Comparison of ENCODE assay signal across 11 cellular contexts in the genomic region with DNA sequence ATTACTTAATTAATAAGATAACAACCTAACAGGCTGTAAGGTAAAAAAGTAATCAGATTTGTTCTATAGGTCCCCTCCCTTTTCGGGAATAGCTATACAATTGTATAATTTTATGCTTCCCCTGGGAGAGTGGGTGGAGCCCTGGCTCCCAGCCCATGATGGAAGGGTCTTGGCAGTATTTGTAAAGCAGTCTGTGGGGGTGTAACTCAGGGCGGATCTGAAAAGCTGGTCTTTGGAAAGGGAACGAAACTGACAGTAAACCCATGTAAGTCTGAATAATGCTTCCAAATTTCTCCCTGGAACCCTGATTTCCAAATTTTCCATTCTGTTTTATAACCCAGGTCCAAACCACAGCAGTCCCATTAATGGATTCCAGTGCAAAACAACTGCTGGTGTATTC.
DNase-seq lines count a peak whose midpoint lies in the region; ATAC-seq and TF ChIP-seq lines count a peak whose summit lies in the region.
"Had no signal": no experiment of that assay in that cellular context is flagged by ENCODE, and none has a peak within 500 bp of the region (broad histone marks: within the 10 kb centered on the region; RNA-seq: fewer than 3 reads in every experiment).

No MANE protein-coding gene starts in this region.

- no peaks in the 10 kb centered on the region for H3K9me3 ChIP-seq in Loucy (ENCODE audit: insufficient read depth, low read depth, low read length)

- no peaks in the 10 kb centered on the region for H3F3A ChIP-seq in Loucy (ENCODE audit: low read depth)

- H3K27me3 ChIP-seq in Loucy (ENCODE audit: insufficient read depth, low read length, poor library complexity, severe bottlenecking) = no peaks in the 10 kb centered on the region

- peaks cover 32% of the 10 kb centered on the region for H3K36me3 ChIP-seq in Loucy (ENCODE audit: insufficient read depth, low read length)

- H3K79me2 ChIP-seq in Loucy (ENCODE audit: insufficient read depth, low read length) = peaks cover 100% of the 10 kb centered on the region

- peak overlapping the region; percentile 79 for H3K4me3 Mint-ChIP-seq in activated T-helper 2 cell treated with anti-CD3 and anti-CD28 coated beads, Interferon-gamma antibody, Interleukin-2, Interleukin-4, amounts not matched to agents 10 μg/mL and 5 μg/mL and 100 μg/mL, durations not matched to agents 14 hours and 24 hours and 36 hours (ENCODE audit: low read depth)
- peak overlapping the region in 2 of 3 experiments; percentile 5 to 20 for H3K4me3 Mint-ChIP-seq in nephron

- TF ChIP-seq CTCF in Loucy (conservative IDR thresholded peaks at IDR 0.05; ENCODE audit: low read length) (no peak), nephron (IDR thresholded peaks at IDR 0.05; ENCODE audit: unreplicated experiment in 3 of 3) (no peak)

- H3K9me2 ChIP-seq in Loucy (replicated peaks; ENCODE audit: low read depth, low read length) = no peaks in the 10 kb centered on the region

- no peak overlapping the region for H2AFZ ChIP-seq in Loucy (ENCODE audit: low read length)
- H2AFZ ChIP-seq: GM23248 had no signal

- H3K4me3 ChIP-seq in Loucy (ENCODE audit: low read length, poor library complexity, severe bottlenecking) = peak overlapping the region; percentile 77
- H3K4me3 ChIP-seq: GM23248 had no signal

- H3K9ac ChIP-seq in Loucy (ENCODE audit: low read depth, low read length, poor library complexity, severe bottlenecking) = peak overlapping the region; percentile 98
- H3K9ac ChIP-seq: GM23248 had no signal

- H3K27ac Mint-ChIP-seq in activated T-helper 2 cell treated with anti-CD3 and anti-CD28 coated beads, Interferon-gamma antibody, Interleukin-2, Interleukin-4, amounts not matched to agents 10 μg/mL and 5 μg/mL and 100 μg/mL, durations not matched to agents 14 hours and 24 hours and 36 hours = peak overlapping the region; percentile 17
- peak overlapping the region; percentile 22 to 87 (median 42) for H3K27ac Mint-ChIP-seq in nephron

- H3K9me3 Mint-ChIP-seq in activated T-helper 2 cell treated with anti-CD3 and anti-CD28 coated beads, Interferon-gamma antibody, Interleukin-2, Interleukin-4, amounts not matched to agents 10 μg/mL and 5 μg/mL and 100 μg/mL, durations not matched to agents 14 hours and 24 hours and 36 hours = no peaks in the 10 kb centered on the region
- H3K9me3 Mint-ChIP-seq in nephron = no peaks in the 10 kb centered on the region
- H3K9me3 Mint-ChIP-seq: naive B cell had no signal

- no peaks in the 10 kb centered on the region for H3K27me3 Mint-ChIP-seq in activated T-helper 2 cell treated with anti-CD3 and anti-CD28 coated beads, Interferon-gamma antibody, Interleukin-2, Interleukin-4, amounts not matched to agents 10 μg/mL and 5 μg/mL and 100 μg/mL, durations not matched to agents 14 hours and 24 hours and 36 hours (ENCODE audit: low read depth)
- H3K27me3 Mint-ChIP-seq in nephron (ENCODE audit: low read depth) = peaks cover 18% of the 10 kb centered on the region
- H3K27me3 Mint-ChIP-seq: naive B cell had no signal

- no peaks in the 10 kb centered on the region for H3K4me1 Mint-ChIP-seq in activated T-helper 2 cell treated with anti-CD3 and anti-CD28 coated beads, Interferon-gamma antibody, Interleukin-2, Interleukin-4, amounts not matched to agents 10 μg/mL and 5 μg/mL and 100 μg/mL, durations not matched to agents 14 hours and 24 hours and 36 hours (ENCODE audit: low read depth)
- peaks cover 78% of the 10 kb centered on the region for H3K4me1 Mint-ChIP-seq in nephron

- H3K4me1 ChIP-seq in Loucy (ENCODE audit: insufficient read depth, low read length, poor library complexity, severe bottlenecking) = peaks cover 97% of the 10 kb centered on the region

- DNase-seq in NCI-H345 (lab: John Stamatoyannopoulos, UW) (peak; percentile 3), NCI-H345 treated with DMSO at 0.1 percent for 48 hours (lab: John Stamatoyannopoulos, UW; ENCODE audit: unreplicated experiment) (no peak), NCI-H2029 treated with DMSO at 0.1 percent for 48 hours (lab: John Stamatoyannopoulos, UW) (no peak), hippocampal formation (lab: John Stamatoyannopoulos, UW) (no peak)
- no peak for DNase-seq in activated T-helper 2 cell treated with anti-CD3 and anti-CD28 coated beads, Interferon-gamma antibody, Interleukin-2, Interleukin-4, amounts not matched to agents 10 μg/mL and 5 μg/mL and 100 μg/mL, durations not matched to agents 14 hours and 24 hours and 36 hours (ENCODE audit: low spot score)
- DNase-seq: 8988T, GM23248, naive B cell had no signal

- peak overlapping the region; percentile 93 for H3K4me2 ChIP-seq in Loucy (ENCODE audit: low read depth, low read length, poor library complexity, severe bottlenecking)

- H3K36me3 Mint-ChIP-seq in activated T-helper 2 cell treated with anti-CD3 and anti-CD28 coated beads, Interferon-gamma antibody, Interleukin-2, Interleukin-4, amounts not matched to agents 10 μg/mL and 5 μg/mL and 100 μg/mL, durations not matched to agents 14 hours and 24 hours and 36 hours (ENCODE audit: low read depth) = peaks cover 28% of the 10 kb centered on the region
- H3K36me3 Mint-ChIP-seq in nephron (ENCODE audit: low read depth) = no peaks in the 10 kb centered on the region
- H3K36me3 Mint-ChIP-seq: naive B cell had no signal

- H4K20me1 ChIP-seq in Loucy (ENCODE audit: insufficient read depth, low read length, poor library complexity, severe bottlenecking) = no peaks in the 10 kb centered on the region

- intact Hi-C loops in activated T-helper 2 cell treated with anti-CD3 and anti-CD28 coated beads, Interferon-gamma antibody, Interleukin-2, Interleukin-4, amounts not matched to agents 10 μg/mL and 5 μg/mL and 100 μg/mL, durations not matched to agents 14 hours and 24 hours and 36 hours (cut with micrococcal nuclease) = loop anchor here (10.0 kb wide), 1 partner anchor 94 kb away; no protein-coding TSS in a partner anchor

- no peak for ATAC-seq in GM21737 (IDR thresholded peaks at IDR 0.05; ENCODE audit: unreplicated experiment)
